15 cellular contexts compared by ENCODE assay signal in genomic region chr2:227703280-227703732, GRCh38. TPM values are rescaled to one million over a fixed set of nuclear protein-coding genes. Genes with fewer than 3 reads are reported as not detected.
A peak's percentile ranks its signal among the peaks of the same experiment; 100 is the strongest.
DNase-seq lines count a peak whose midpoint lies in the region; ATAC-seq and TF ChIP-seq lines count a peak whose summit lies in the region.
"Had no signal": no experiment of that assay in that cellular context is flagged by ENCODE, and none has a peak within 500 bp of the region (broad histone marks: within the 10 kb centered on the region; RNA-seq: fewer than 3 reads in every experiment).

No MANE protein-coding gene starts in this region.

- intact Hi-C loops in left cardiac atrium (cut with DNase I) (no loop called here), Right ventricle myocardium superior (cut with DNase I) (no loop called here), body of pancreas (cut with DNase I) (no loop called here), ascending aorta (cut with DNase I) (no loop called here)

- H3K27ac ChIP-seq in body of pancreas (peak overlapping the region; percentile 25 to 73 (median 50)), ascending aorta (no peak overlapping the region)
- H3K27ac ChIP-seq: coronary artery, VCaP had no signal

- TF ChIP-seq CTCF in body of pancreas (IDR thresholded peaks at IDR 0.05) (no peak), ascending aorta (IDR thresholded peaks at IDR 0.05) (no peak)

- no peaks in the 10 kb centered on the region for H3K36me3 ChIP-seq in body of pancreas (replicated peaks in 1 of 2; ENCODE audit: insufficient read depth in 1 of 2, low read depth in 2 of 2)
- no peaks in the 10 kb centered on the region for H3K36me3 ChIP-seq in ascending aorta

- H3K4me3 ChIP-seq in body of pancreas (no peak overlapping the region), ascending aorta (no peak overlapping the region)
- H3K4me3 ChIP-seq: coronary artery had no signal

- peaks cover 5% of the 10 kb centered on the region for H3K4me1 ChIP-seq in body of pancreas
- H3K4me1 ChIP-seq in ascending aorta = no peaks in the 10 kb centered on the region

- DNase-seq in left cardiac atrium = no peak
- no peak for DNase-seq in Right ventricle myocardium superior
- peak in 2 of 4 donors; percentile 14 to 40 for DNase-seq in body of pancreas
- DNase-seq in kidney glomerular epithelial cell (lab: John Stamatoyannopoulos, UW) = peak; percentile 19
- no peak for DNase-seq in ascending aorta (ENCODE audit: low spot score in 2 of 2)
- DNase-seq in UCSD-AML1 (lab: John Stamatoyannopoulos, UW; ENCODE audit: unreplicated experiment) = no peak
- no peak for DNase-seq in NCI-H2171 treated with DMSO at 0.1 percent for 48 hours (lab: John Stamatoyannopoulos, UW)
- DNase-seq: activated T-cell treated with anti-CD3 and anti-CD28 coated beads, Interleukin-2, amount 50 U/mL, for 72 hours; OCI-M1 had no signal

- H3K9me3 ChIP-seq in body of pancreas (no peaks in the 10 kb centered on the region), ascending aorta (no peaks in the 10 kb centered on the region)

- no peak for TF ChIP-seq POLR2A in body of pancreas (IDR thresholded peaks at IDR 0.05)

- WGBS in body of pancreas, 2 donors = 11 to 17% methylated on average over 4 of the region's 4 CpGs

- ATAC-seq in left cardiac atrium (peak; percentile 67 to 88), Right ventricle myocardium superior (ENCODE audit: poor library complexity) (no peak), body of pancreas (peak; percentile 88), GM21717 (IDR thresholded peaks at IDR 0.05; ENCODE audit: unreplicated experiment) (no peak)
- ATAC-seq: activated T-cell treated with anti-CD3 and anti-CD28 coated beads, Interleukin-2, amount 50 U/mL, for 72 hours had no signal

- no peaks in the 10 kb centered on the region for H3K27me3 ChIP-seq in body of pancreas
- H3K27me3 ChIP-seq in ascending aorta = no peaks in the 10 kb centered on the region

RNA-seq across cellular contexts. Expression of gene SLC19A3, which starts 14.5 kb away (rescaled TPM):
- total RNA-seq in left cardiac atrium = 10 to 100 TPM; 14.2 to 40.4 TPM
- 2.1 TPM for total RNA-seq in Right ventricle myocardium superior
- 10 to 100 TPM; 11.7 to 23.4 TPM for total RNA-seq in body of pancreas
- 16.5 TPM for total RNA-seq in ascending aorta
- total RNA-seq: activated T-cell treated with anti-CD3 and anti-CD28 coated beads, Interleukin-2, amount 50 U/mL, for 72 hours; G401 had no signal

RNA-seq across cellular contexts. Expression of gene SCYGR6, which starts 21.3 kb away (rescaled TPM):
- total RNA-seq in left cardiac atrium (not detected), Right ventricle myocardium superior (not detected), body of pancreas (not detected), ascending aorta (not detected)
- total RNA-seq: A673; activated T-cell treated with anti-CD3 and anti-CD28 coated beads, Interleukin-2, amount 50 U/mL, for 72 hours; G401; neural crest cell had no signal

RNA-seq across cellular contexts. Expression of gene SCYGR7, which starts 24.8 kb away (rescaled TPM):
- total RNA-seq in left cardiac atrium = not detected
- total RNA-seq in Right ventricle myocardium superior = not detected
- total RNA-seq in body of pancreas = not detected
- not detected for total RNA-seq in ascending aorta
- total RNA-seq: A673; activated T-cell treated with anti-CD3 and anti-CD28 coated beads, Interleukin-2, amount 50 U/mL, for 72 hours; G401; neural crest cell had no signal

RNA-seq across cellular contexts. Expression of gene SCYGR5, which starts 36.7 kb away (rescaled TPM):
- total RNA-seq in left cardiac atrium = not detected
- not detected for total RNA-seq in Right ventricle myocardium superior
- not detected for total RNA-seq in body of pancreas
- not detected for total RNA-seq in ascending aorta
- total RNA-seq: A673; activated T-cell treated with anti-CD3 and anti-CD28 coated beads, Interleukin-2, amount 50 U/mL, for 72 hours; G401; neural crest cell had no signal

RNA-seq across cellular contexts. Expression of gene SCYGR8, which starts 42.4 kb away (rescaled TPM):
- not detected for total RNA-seq in left cardiac atrium
- not detected for total RNA-seq in Right ventricle myocardium superior
- not detected for total RNA-seq in body of pancreas
- total RNA-seq in ascending aorta = not detected
- total RNA-seq: A673; activated T-cell treated with anti-CD3 and anti-CD28 coated beads, Interleukin-2, amount 50 U/mL, for 72 hours; G401; neural crest cell had no signal

Comparison
In these comparisons a context has a peak if more than half of its experiments do, and no peak if none do; other contexts are left out.
1. ATAC-seq: peak in left cardiac atrium (2 of 2) and body of pancreas (single experiment); none in Right ventricle myocardium superior (single experiment) and GM21717 (single experiment).
2. H3K27ac ChIP-seq: peak in body of pancreas (4 of 4); none in ascending aorta (0 of 2).